Comparison of ENCODE assay signal across 23 cellular contexts in the genomic region with DNA sequence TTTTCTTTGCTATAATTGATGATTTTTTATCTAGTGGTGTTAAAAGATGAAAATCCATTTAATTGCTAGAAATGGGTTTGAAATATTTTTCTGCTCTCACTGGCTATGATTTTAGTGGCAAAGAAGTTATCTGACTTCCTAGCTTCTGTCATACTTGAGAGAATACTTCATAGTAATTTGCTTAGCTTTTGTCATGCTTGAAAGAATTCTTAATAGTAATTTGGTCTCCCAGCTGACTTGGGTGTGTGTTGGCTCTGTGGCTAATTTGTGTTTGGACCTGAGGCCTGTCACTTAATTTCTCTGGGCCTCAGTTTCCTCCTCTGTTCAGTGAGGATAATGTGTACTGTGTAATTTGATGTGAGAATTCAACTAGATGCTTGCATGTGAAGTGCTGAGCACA. TPM values are rescaled to one million over a fixed set of nuclear protein-coding genes. Genes with fewer than 3 reads are reported as not detected.
DNase-seq lines count a peak whose midpoint lies in the region; ATAC-seq, FAIRE-seq and TF ChIP-seq lines count a peak whose summit lies in the region.
"Had no signal": no experiment of that assay in that cellular context is flagged by ENCODE, and none has a peak within 500 bp of the region (broad histone marks: within the 10 kb centered on the region; RNA-seq: fewer than 3 reads in every experiment).

No MANE protein-coding gene starts in this region.

- no peaks in the 10 kb centered on the region for H3K9me3 ChIP-seq in DOHH2 (ENCODE audit: control insufficient read depth, insufficient read depth, low read length)
- H3K9me3 ChIP-seq in thyroid gland = no peaks in the 10 kb centered on the region
- H3K9me3 ChIP-seq in aorta (ENCODE audit: control insufficient read depth, low read length) = no peaks in the 10 kb centered on the region
- no peaks in the 10 kb centered on the region for H3K9me3 ChIP-seq in Peyer's patch
- H3K9me3 ChIP-seq: BLaER1 had no signal

- H3K4me3 Mint-ChIP-seq in activated T-helper 17 cell treated with anti-CD3 and anti-CD28 coated beads, Interleukin-2, amount 50 U/mL, for 72 hours = no peak overlapping the region
- no peak overlapping the region for H3K4me3 Mint-ChIP-seq in memory B cell
- H3K4me3 Mint-ChIP-seq: CD4-positive, CD25-positive, alpha-beta regulatory T cell; CD8-positive, alpha-beta memory T cell; GM23338; H9 had no signal

- H3K27me3 ChIP-seq in DOHH2 (ENCODE audit: control insufficient read depth, low read length) = no peaks in the 10 kb centered on the region
- no peaks in the 10 kb centered on the region for H3K27me3 ChIP-seq in thyroid gland
- H3K27me3 ChIP-seq in aorta (ENCODE audit: control insufficient read depth in 1 of 2, insufficient read depth in 2 of 2, low read length in 1 of 2) = no peaks in the 10 kb centered on the region
- H3K27me3 ChIP-seq in Peyer's patch = no peaks in the 10 kb centered on the region
- H3K27me3 ChIP-seq: BLaER1 had no signal

- ATAC-seq in activated T-helper 17 cell treated with anti-CD3 and anti-CD28 coated beads, Interleukin-2, amount 50 U/mL, for 72 hours (replicated peaks) = no peak
- ATAC-seq in memory B cell (ENCODE audit: low read depth) (peak; percentile 65), GM18511 (IDR thresholded peaks at IDR 0.05; ENCODE audit: unreplicated experiment) (no peak), aorta (ENCODE audit: low FRiP score) (no peak)
- ATAC-seq: GM23338, HCT116 had no signal

- H3F3A ChIP-seq in DOHH2 (ENCODE audit: control insufficient read depth, insufficient read depth) = peaks cover 7% of the 10 kb centered on the region

- TF ChIP-seq CTCF in DOHH2 (IDR thresholded peaks at IDR 0.05; ENCODE audit: low read depth, low read length, poor library complexity, severe bottlenecking) (no peak), thyroid gland (IDR thresholded peaks at IDR 0.05) (no peak), Peyer's patch (IDR thresholded peaks at IDR 0.05) (no peak)

- no peaks in the 10 kb centered on the region for H4K20me1 ChIP-seq in DOHH2 (ENCODE audit: control insufficient read depth, insufficient read depth, low read depth, low read length)
- H4K20me1 ChIP-seq: BLaER1 had no signal

- peaks cover 71% of the 10 kb centered on the region for H3K36me3 Mint-ChIP-seq in activated T-helper 17 cell treated with anti-CD3 and anti-CD28 coated beads, Interleukin-2, amount 50 U/mL, for 72 hours (ENCODE audit: low read depth)
- H3K36me3 Mint-ChIP-seq in memory B cell = peaks cover 22% of the 10 kb centered on the region

- H3K27ac ChIP-seq in DOHH2 (ENCODE audit: low read depth, low read length) (no peak overlapping the region), thyroid gland (peak overlapping the region in 2 of 3 donors; percentile 0 to 28), aorta (ENCODE audit: low read depth in 1 of 2, low read length in 2 of 2) (no peak overlapping the region), Peyer's patch (no peak overlapping the region)
- H3K27ac ChIP-seq: BLaER1, C4-2B had no signal

- no peaks in the 10 kb centered on the region for H3K9me2 ChIP-seq in DOHH2 (replicated peaks; ENCODE audit: control insufficient read depth, low read length)

- intact Hi-C loops in thyroid gland (cut with DNase I) = no loop called here
- intact Hi-C loops in aorta (cut with DNase I) = no loop called here

- DNase-seq in memory B cell (ENCODE audit: low spot score in 2 of 2) = no peak
- DNase-seq in thyroid gland = no peak
- DNase-seq in aorta = no peak
- DNase-seq in frontal cortex (ENCODE audit: low spot score in 2 of 2) = no peak
- DNase-seq in Peyer's patch = no peak
- DNase-seq: CD4-positive, CD25-positive, alpha-beta regulatory T cell; CD8-positive, alpha-beta memory T cell; DMS 273 treated with DMSO at 0.1 percent for 48 hours; DMS53; DMS79 treated with DMSO at 0.1 percent for 48 hours; H9 had no signal

- no peaks in the 10 kb centered on the region for H3K4me1 Mint-ChIP-seq in activated T-helper 17 cell treated with anti-CD3 and anti-CD28 coated beads, Interleukin-2, amount 50 U/mL, for 72 hours
- H3K4me1 Mint-ChIP-seq in memory B cell = peaks cover 16% of the 10 kb centered on the region
- H3K4me1 Mint-ChIP-seq: GM23338, H9 had no signal

- H3K4me1 ChIP-seq in DOHH2 (ENCODE audit: control insufficient read depth, low read length) (peaks cover 28% of the 10 kb centered on the region), thyroid gland (peaks cover 26% of the 10 kb centered on the region in 2 donors), aorta (ENCODE audit: control insufficient read depth in 1 of 2, insufficient read depth in 2 of 2, low read length in 2 of 2) (no peaks in the 10 kb centered on the region), Peyer's patch (no peaks in the 10 kb centered on the region)
- H3K4me1 ChIP-seq: BLaER1 had no signal

- H3K4me3 ChIP-seq in DOHH2 (ENCODE audit: low read length) (no peak overlapping the region), thyroid gland (replicated peaks in 1 of 3) (no peak overlapping the region), aorta (ENCODE audit: low read length in 2 of 2) (no peak overlapping the region), Peyer's patch (no peak overlapping the region)
- H3K4me3 ChIP-seq: BLaER1, GM23338 had no signal

- H3K79me2 ChIP-seq in DOHH2 (ENCODE audit: control insufficient read depth, low read length) = peaks cover 19% of the 10 kb centered on the region

- peak overlapping the region; percentile 4 for H3K27ac Mint-ChIP-seq in activated T-helper 17 cell treated with anti-CD3 and anti-CD28 coated beads, Interleukin-2, amount 50 U/mL, for 72 hours
- peak overlapping the region; percentile 77 for H3K27ac Mint-ChIP-seq in memory B cell
- H3K27ac Mint-ChIP-seq: GM23338 had no signal

- H3K27me3 Mint-ChIP-seq in activated T-helper 17 cell treated with anti-CD3 and anti-CD28 coated beads, Interleukin-2, amount 50 U/mL, for 72 hours = no peaks in the 10 kb centered on the region
- H3K27me3 Mint-ChIP-seq in memory B cell = no peaks in the 10 kb centered on the region
- H3K27me3 Mint-ChIP-seq: CD4-positive, CD25-positive, alpha-beta regulatory T cell; CD8-positive, alpha-beta memory T cell had no signal

- peak overlapping the region; percentile 12; the same call in 1 of the 2 replicates for H3K4me2 ChIP-seq in DOHH2 (ENCODE audit: low read length)
- H3K4me2 ChIP-seq: BLaER1, GM23338 had no signal

- no peak for FAIRE-seq in frontal cortex (lab: Jason Lieb, UNC)
- FAIRE-seq: D721Med, G401.6, GM12892 had no signal

- TF ChIP-seq POLR2A in thyroid gland (IDR thresholded peaks at IDR 0.05) (no peak), Peyer's patch (IDR thresholded peaks at IDR 0.05) (no peak)

- H3K9me3 Mint-ChIP-seq in activated T-helper 17 cell treated with anti-CD3 and anti-CD28 coated beads, Interleukin-2, amount 50 U/mL, for 72 hours = no peaks in the 10 kb centered on the region
- H3K9me3 Mint-ChIP-seq in memory B cell = no peaks in the 10 kb centered on the region
- H3K9me3 Mint-ChIP-seq: CD4-positive, CD25-positive, alpha-beta regulatory T cell; CD8-positive, alpha-beta memory T cell; GM23338; H9 had no signal

- peaks cover 67% of the 10 kb centered on the region for H3K36me3 ChIP-seq in DOHH2 (ENCODE audit: control insufficient read depth, low read length)
- H3K36me3 ChIP-seq in thyroid gland = peaks cover 7% of the 10 kb centered on the region in 2 donors
- peaks cover 0 to 6% of the 10 kb centered on the region in 2 donors for H3K36me3 ChIP-seq in aorta (ENCODE audit: control insufficient read depth in 1 of 2, insufficient read depth in 2 of 2, low read length in 1 of 2)
- peaks cover 0 to 46% (median 0%) of the 10 kb centered on the region in 3 donors for H3K36me3 ChIP-seq in Peyer's patch

RNA-seq across cellular contexts. Expression of a gene that starts 12.8 kb away (rescaled TPM):
- 10 to 100 TPM; 22.2 to 23.9 TPM for total RNA-seq in activated T-helper 17 cell treated with anti-CD3 and anti-CD28 coated beads, Interleukin-2, amount 50 U/mL, for 72 hours
- total RNA-seq in thyroid gland (10 to 100 TPM; 30.2 to 48.5 (median 43.4) TPM), aorta (10 to 100 TPM; 23.8 to 24.4 TPM), frontal cortex (35.9 TPM), Peyer's patch (10 to 100 TPM; 18.2 to 50.3 (median 35.6) TPM)
- 10 to 100 TPM; 12.9 to 19.0 TPM for polyA plus RNA-seq in aorta

RNA-seq across cellular contexts. Expression of a gene that starts 29.1 kb away (rescaled TPM):
- not detected for total RNA-seq in activated T-helper 17 cell treated with anti-CD3 and anti-CD28 coated beads, Interleukin-2, amount 50 U/mL, for 72 hours
- total RNA-seq in thyroid gland (1 to 10 TPM; 3.4 to 6.9 (median 4.2) TPM), aorta (1 to 10 TPM; 1.4 to 5.4 TPM), frontal cortex (0.41 TPM), Peyer's patch (1 to 10 TPM in 2 of 4 donors, under 1 TPM in 1, not detected in 1; 0.35 to 1.7 (median 1.5) TPM)
- polyA plus RNA-seq in aorta = under 1 TPM; 0.05 to 0.75 TPM
- total RNA-seq: A172; CD4-positive, CD25-positive, alpha-beta regulatory T cell; CD8-positive, alpha-beta memory T cell; GM23338; H4 had no signal
- polyA plus RNA-seq: CD4-positive, CD25-positive, alpha-beta regulatory T cell; CD8-positive, alpha-beta memory T cell had no signal

Comparison
In these comparisons a context has a peak if more than half of its experiments do, and no peak if none do; other contexts are left out.
1. H3K27ac ChIP-seq: peak in thyroid gland (2 of 3); none in DOHH2 (single experiment), aorta (0 of 2) and Peyer's patch (0 of 4).